10 cellular contexts compared by ENCODE assay signal in genomic region chr9:33320568-33321261, GRCh38. TPM values are rescaled to one million over a fixed set of nuclear protein-coding genes. Genes with fewer than 3 reads are reported as not detected.
DNase-seq lines count a peak whose midpoint lies in the region; ATAC-seq, FAIRE-seq and TF ChIP-seq lines count a peak whose summit lies in the region.
"Had no signal": no experiment of that assay in that cellular context is flagged by ENCODE, and none has a peak within 500 bp of the region (broad histone marks: within the 10 kb centered on the region; RNA-seq: fewer than 3 reads in every experiment).

No MANE protein-coding gene starts in this region.

- H3K4me1 ChIP-seq in foreskin keratinocyte: peaks cover 15% of the 10 kb centered on the region

- peak overlapping the region; percentile 16; the same call in 1 of the 2 replicates for H3K4me3 ChIP-seq in WI38 (ENCODE audit: low read depth, low read length)
- H3K4me3 ChIP-seq: skin epidermis had no signal

- TF ChIP-seq POLR2A in GM12891 (IDR thresholded peaks at IDR 0.05; ENCODE audit: low read depth, low read length): no peak

- no peak for FAIRE-seq in GM12891 (lab: Jason Lieb, UNC)
- FAIRE-seq: colon had no signal

- peak; percentile 94 for ATAC-seq in foreskin keratinocyte

- no peaks in the 10 kb centered on the region for H3K27me3 ChIP-seq in foreskin keratinocyte

- DNase-seq in HCEC 1CT: peak; percentile 98
- DNase-seq in foreskin keratinocyte: peak; percentile 82 to 89
- DNase-seq in smooth muscle cell of the brain vasculature (ENCODE audit: low read depth, low spot score): peak; percentile 63
- no peak for DNase-seq in NCI-H2227 treated with DMSO at 0.1 percent for 48 hours (lab: John Stamatoyannopoulos, UW)
- DNase-seq in GM12891 (ENCODE audit: insufficient read length, low spot score): no peak
- DNase-seq in HuH-7 (ENCODE audit: low spot score): no peak
- no peak for DNase-seq in SK-N-DZ (ENCODE audit: low spot score)

- H3K27ac ChIP-seq in foreskin keratinocyte: peak overlapping the region; percentile 86

- no peak for TF ChIP-seq CTCF in WI38 (IDR thresholded peaks at IDR 0.05; ENCODE audit: low read depth, low read length)
- TF ChIP-seq CTCF in foreskin keratinocyte (conservative IDR thresholded peaks at IDR 0.05): no peak

TF ChIP-seq in GM12891, 5 proteins besides CTCF, POLR2A, EP300 and RAD21:
- TF ChIP-seq SPI1 (IDR thresholded peaks at IDR 0.05; ENCODE audit: low read depth, low read length): no peak

RNA-seq across cellular contexts. Expression of gene NFX1, which starts 30.4 kb away (rescaled TPM):
- 27.5 and 27.9 TPM in 2 replicates for total RNA-seq in foreskin keratinocyte
- 9.7 and 11.8 TPM in 2 replicates for polyA plus RNA-seq in foreskin keratinocyte
- polyA plus RNA-seq in GM12891 (2012; ENCODE audit: low read depth, missing spikeins): 21.6 TPM
- 17.0 and 19.4 TPM in 2 replicates for polyA plus RNA-seq in SK-N-DZ (2014; cell fraction: cytosol; rRNA removed)
- 16.0 and 25.3 TPM in 2 replicates for polyA plus RNA-seq in SK-N-DZ (2014; cell fraction: nucleus; rRNA removed)

RNA-seq across cellular contexts. Expression of gene CHMP5, which starts 55.9 kb away (rescaled TPM):
- total RNA-seq in foreskin keratinocyte: 86.7 and 94.8 TPM in 2 replicates
- 77.4 and 77.7 TPM in 2 replicates for polyA plus RNA-seq in foreskin keratinocyte
- polyA plus RNA-seq in GM12891 (2012; ENCODE audit: low read depth, missing spikeins): 67.3 TPM
- polyA plus RNA-seq in SK-N-DZ (2014; cell fraction: cytosol; rRNA removed): 175 and 178 TPM in 2 replicates
- polyA plus RNA-seq in SK-N-DZ (2014; cell fraction: nucleus; rRNA removed): 64.1 and 123 TPM in 2 replicates

RNA-seq across cellular contexts. Expression of gene BAG1, which starts 56.2 kb away (rescaled TPM):
- 29.6 and 33.5 TPM in 2 replicates for total RNA-seq in foreskin keratinocyte
- 32.5 and 40.6 TPM in 2 replicates for polyA plus RNA-seq in foreskin keratinocyte
- 51.4 TPM for polyA plus RNA-seq in GM12891 (2012; ENCODE audit: low read depth, missing spikeins)
- 115 and 124 TPM in 2 replicates for polyA plus RNA-seq in SK-N-DZ (2014; cell fraction: cytosol; rRNA removed)
- polyA plus RNA-seq in SK-N-DZ (2014; cell fraction: nucleus; rRNA removed): 66.0 and 71.5 TPM in 2 replicates

Comparison
In these comparisons a context has a peak if more than half of its experiments do, and no peak if none do; other contexts are left out.
1. DNase-seq: peak in HCEC 1CT (single experiment), foreskin keratinocyte (2 of 2) and smooth muscle cell of the brain vasculature (single experiment); none in NCI-H2227 treated with DMSO at 0.1 percent for 48 hours (single experiment), GM12891 (single experiment), HuH-7 (single experiment) and SK-N-DZ (single experiment).